8 cellular contexts compared by ENCODE assay signal in genomic region chr16:75109732-75110243, GRCh38. TPM values are rescaled to one million over a fixed set of nuclear protein-coding genes. Genes with fewer than 3 reads are reported as not detected.
DNase-seq lines count a peak whose midpoint lies in the region; ATAC-seq, FAIRE-seq and TF ChIP-seq lines count a peak whose summit lies in the region.

No MANE protein-coding gene starts in this region.

- peak overlapping the region; percentile 70 to 92 (median 72) for H3K4me3 Mint-ChIP-seq in CD4-positive, CD25-positive, alpha-beta regulatory T cell

- no peak for FAIRE-seq in HepG2 (lab: Jason Lieb, UNC)

- H3K27me3 Mint-ChIP-seq in CD4-positive, CD25-positive, alpha-beta regulatory T cell = no peaks in the 10 kb centered on the region

- no TSS peak for BruUV-seq in HepG2 (replicated peaks; lab: Mats Ljungman, UMichigan)

- CTCF ChIA-PET in HepG2 (lab: Yijun Ruan, JAX; ENCODE audit: low intra/inter-chr PET ratio, low total read pairs) = interaction anchor here (2.0 kb wide), 1 partner anchor 112 kb away, joined by 11 read pairs; the partner anchor contains the start of gene ZNRF1

- H3K4me1 ChIP-seq in CD4-positive, CD25-positive, alpha-beta regulatory T cell (ENCODE audit: control insufficient read depth, insufficient read depth, low read length, poor library complexity, severe bottlenecking) = peaks cover 66% of the 10 kb centered on the region
- H3K4me1 ChIP-seq in HepG2 (ENCODE audit: insufficient read depth, low read length) (peaks cover 42% of the 10 kb centered on the region), upper lobe of left lung (peaks cover 52 to 87% (median 81%) of the 10 kb centered on the region in 4 donors)

- H3K27me3 ChIP-seq in CD4-positive, CD25-positive, alpha-beta regulatory T cell (ENCODE audit: control insufficient read depth, insufficient read depth, low read length) = no peaks in the 10 kb centered on the region
- H3K27me3 ChIP-seq in MG63 (no peaks in the 10 kb centered on the region), HepG2 (ENCODE audit: control insufficient read depth in 1 of 2, insufficient read depth in 2 of 2, low read length in 2 of 2) (no peaks in the 10 kb centered on the region), upper lobe of left lung (no peaks in the 10 kb centered on the region)

- no peaks in the 10 kb centered on the region for H3K79me2 ChIP-seq in HepG2 (ENCODE audit: insufficient read depth, low read length)

- intact Hi-C loops in HepG2 (cut with micrococcal nuclease; ENCODE audit: unreplicated experiment) = loop anchor here (2.0 kb wide), 1 partner anchor 39 kb away; no protein-coding TSS in a partner anchor

- TF ChIP-seq CTCF in HepG2 (CRISPR knock-in tag; IDR thresholded peaks at IDR 0.05) = no peak
- TF ChIP-seq CTCF in upper lobe of left lung (IDR thresholded peaks at IDR 0.05) = no peak

- peaks cover 14 to 64% (median 43%) of the 10 kb centered on the region in 4 donors for H3K4me1 Mint-ChIP-seq in CD4-positive, CD25-positive, alpha-beta regulatory T cell

- no peak overlapping the region; the same call in 1 of the 2 replicates for H3K4me2 ChIP-seq in HepG2 (ENCODE audit: low read depth, low read length)

- H3K4me3 ChIP-seq in CD4-positive, CD25-positive, alpha-beta regulatory T cell (ENCODE audit: low read depth, low read length) = no peak overlapping the region
- H3K4me3 ChIP-seq in MG63 (no peak overlapping the region), HepG2 (replicated peaks in 1 of 3; ENCODE audit: insufficient read depth in 1 of 3, low read depth in 2 of 3, low read length in 3 of 3) (no peak overlapping the region), upper lobe of left lung (no peak overlapping the region)

- TF ChIP-seq EP300 in HepG2 (IDR thresholded peaks at IDR 0.05; ENCODE audit: low read depth in 2 of 2, low read length in 2 of 2) (no peak), HepG2 (CRISPR knock-in tag; IDR thresholded peaks at IDR 0.05; ENCODE audit: borderline replicate concordance) (no peak), upper lobe of left lung (IDR thresholded peaks at IDR 0.05) (no peak)

- no peaks in the 10 kb centered on the region for H3K36me3 ChIP-seq in CD4-positive, CD25-positive, alpha-beta regulatory T cell (ENCODE audit: control insufficient read depth, insufficient read depth, low read length)
- H3K36me3 ChIP-seq in MG63 (no peaks in the 10 kb centered on the region), HepG2 (replicated peaks in 1 of 2; ENCODE audit: control insufficient read depth in 1 of 2, insufficient read depth in 2 of 2, low read length in 2 of 2) (peaks cover 22 to 32% of the 10 kb centered on the region in 2 experiments), upper lobe of left lung (peaks cover 0 to 3% (median 0%) of the 10 kb centered on the region in 4 donors)

- no peak overlapping the region for H3K9ac ChIP-seq in HepG2 (ENCODE audit: insufficient read depth, low read depth, low read length)

- peak overlapping the region; percentile 92 to 99 (median 96) for H3K27ac Mint-ChIP-seq in CD4-positive, CD25-positive, alpha-beta regulatory T cell

- ATAC-seq in CD4-positive, CD25-positive, alpha-beta regulatory T cell (ENCODE audit: low read depth in 2 of 2) = no peak
- ATAC-seq in HepG2 = no peak
- ATAC-seq in upper lobe of left lung (ENCODE audit: low FRiP score in 2 of 2) = no peak
- no peak for ATAC-seq in GM21529 (IDR thresholded peaks at IDR 0.05; ENCODE audit: unreplicated experiment)
- no peak for ATAC-seq in HG03520 (IDR thresholded peaks at IDR 0.05; ENCODE audit: unreplicated experiment)
- ATAC-seq in GM21381 (IDR thresholded peaks at IDR 0.05; ENCODE audit: unreplicated experiment) = no peak

- peak in 1 of 3 donors; percentile 15 for DNase-seq in CD4-positive, CD25-positive, alpha-beta regulatory T cell
- peak; percentile 57 for DNase-seq in MG63
- DNase-seq in anterior cingulate cortex (lab: John Stamatoyannopoulos, UW) = peak in 42 of 58 donors; percentile 18 to 78 (median 46)
- no peak for DNase-seq in HepG2 (ENCODE audit: low spot score)
- DNase-seq in upper lobe of left lung = peak in 1 of 2 donors; percentile 51

- in situ Hi-C loops in HepG2 (cut with HindIII; ENCODE audit: extremely low pct_ligation_motif_present, low pct_unique_long_range_greater_than_20kb) = loop anchor here (10.0 kb wide), 1 partner anchor 115 kb away; the partner anchor contains the start of gene ZNRF1

- no peak for TF ChIP-seq RAD21 in HepG2 (CRISPR knock-in tag; IDR thresholded peaks at IDR 0.05)

- no peaks in the 10 kb centered on the region for H3K9me3 ChIP-seq in CD4-positive, CD25-positive, alpha-beta regulatory T cell (ENCODE audit: control insufficient read depth in 2 of 2, low read length in 2 of 2)
- H3K9me3 ChIP-seq in MG63 (no peaks in the 10 kb centered on the region), HepG2 (ENCODE audit: low read length) (no peaks in the 10 kb centered on the region), upper lobe of left lung (no peaks in the 10 kb centered on the region)

- WGBS in HepG2 (ENCODE audit: low lambda C conversion rate) = 100% methylated on average over 4 of the region's 10 CpGs
- 44 to 59% methylated on average over 3 to 10 of the region's 10 CpGs for WGBS in upper lobe of left lung, 2 donors

- H4K20me1 ChIP-seq in HepG2 (ENCODE audit: insufficient read depth, low read length) = no peaks in the 10 kb centered on the region

- peak in 1 of 2 experiments; percentile 44; a peak in 1 of 4 replicates for TF ChIP-seq POLR2A in HepG2 (IDR thresholded peaks at IDR 0.05; ENCODE audit: insufficient read depth in 1 of 2, low read depth in 2 of 2, low read length in 2 of 2)
- TF ChIP-seq POLR2A in upper lobe of left lung (IDR thresholded peaks at IDR 0.05) = no peak

- peak overlapping the region; percentile 80 for H3K27ac ChIP-seq in CD4-positive, CD25-positive, alpha-beta regulatory T cell (ENCODE audit: insufficient read depth, low read length, poor library complexity, severe bottlenecking)
- no peak overlapping the region for H3K27ac ChIP-seq in HepG2 (ENCODE audit: extremely low read length, insufficient read depth, low read length)
- H3K27ac ChIP-seq in upper lobe of left lung = peak overlapping the region; percentile 54 to 90 (median 68)

- POLR2A ChIA-PET in HepG2 (lab: Yijun Ruan, JAX) = interaction anchor here (1.3 to 3.9 kb wide), 2 partner anchors 9 to 118 kb away, joined by 4 to 27 read pairs; no protein-coding TSS in a partner anchor

- peaks cover 0 to 1% (median 0%) of the 10 kb centered on the region in 7 donors for H3K9me3 Mint-ChIP-seq in CD4-positive, CD25-positive, alpha-beta regulatory T cell

- H3K36me3 Mint-ChIP-seq in CD4-positive, CD25-positive, alpha-beta regulatory T cell = no peaks in the 10 kb centered on the region

- H2AFZ ChIP-seq in HepG2 (ENCODE audit: low read length) = no peak overlapping the region

RNA-seq across cellular contexts. Expression of gene LDHD, which starts 6.8 kb away (rescaled TPM):
- not detected for total RNA-seq in CD4-positive, CD25-positive, alpha-beta regulatory T cell
- polyA plus RNA-seq in CD4-positive, CD25-positive, alpha-beta regulatory T cell = under 1 TPM in 3 of 4 donors, not detected in 1; 0.10 to 0.32 (median 0.15) TPM
- total RNA-seq in MG63 (2014; rRNA removed; shearing (Covaris generic); ENCODE audit: low replicate concordance) = not detected in 2 replicates
- 9.1 and 9.3 TPM in 2 replicates for total RNA-seq in HepG2 (2016; rRNA removed; fragmentation: Illumina TruSeq; extraction: Trizol)
- 0.62 and 0.71 TPM in 2 replicates for total RNA-seq in HepG2 (2016; cell fraction: cytosol; rRNA removed; fragmentation: Illumina TruSeq; extraction: Trizol; ENCODE audit: low read depth)
- total RNA-seq in HepG2 (2016; cell fraction: insoluble cytoplasmic fraction; rRNA removed; fragmentation: Illumina TruSeq; extraction: Trizol) = 8.4 and 10.2 TPM in 2 replicates
- total RNA-seq in HepG2 (2016; cell fraction: membrane; rRNA removed; fragmentation: Illumina TruSeq; extraction: Trizol) = 1.7 and 2.0 TPM in 2 replicates
- total RNA-seq in HepG2 (2016; cell fraction: nucleus; rRNA removed; fragmentation: Illumina TruSeq; extraction: Trizol) = 7.0 and 9.0 TPM in 2 replicates
- 9.8 and 12.1 TPM in 2 replicates for polyA plus RNA-seq in HepG2 (2011; rRNA removed)
- polyA plus RNA-seq in HepG2 (2011; cell fraction: cytosol; rRNA removed) = 7.9 and 13.1 TPM in 2 replicates
- polyA plus RNA-seq in HepG2 (2011; cell fraction: nucleus; rRNA removed) = 32.0 and 36.9 TPM in 2 replicates
- 5.5 and 7.8 TPM in 2 replicates for polyA plus RNA-seq in HepG2 (2012)
- polyA plus RNA-seq in HepG2 (2016; cell fraction: cytosol; fragmentation: Illumina TruSeq; extraction: Trizol; ENCODE audit: low read depth) = 0.62 and 0.71 TPM in 2 replicates
- polyA plus RNA-seq in HepG2 (2016; cell fraction: insoluble cytoplasmic fraction; fragmentation: Illumina TruSeq; extraction: Trizol; ENCODE audit: low read depth) = 7.5 and 8.7 TPM in 2 replicates
- polyA plus RNA-seq in HepG2 (2016; cell fraction: membrane; fragmentation: Illumina TruSeq; extraction: Trizol; ENCODE audit: low read depth) = 1.4 and 1.6 TPM in 2 replicates
- 12.5 and 13.2 TPM in 2 replicates for polyA plus RNA-seq in HepG2 (2016; cell fraction: nucleus; fragmentation: Illumina TruSeq; extraction: Trizol; ENCODE audit: insufficient read depth, low read depth)
- polyA minus RNA-seq in HepG2 (2011; rRNA and poly(A)+ RNA removed; ENCODE audit: low replicate concordance) = 0.56 and 16.0 TPM in 2 replicates
- polyA minus RNA-seq in HepG2 (2011; cell fraction: cytosol; rRNA and poly(A)+ RNA removed) = 5.1 and 5.6 TPM in 2 replicates
- polyA minus RNA-seq in HepG2 (2011; cell fraction: nucleus; rRNA and poly(A)+ RNA removed) = 11.2 and 12.2 TPM in 2 replicates
- 10 to 100 TPM in 5 of 6 donors, 1 to 10 TPM in 1; 7.8 to 35.6 (median 16.8) TPM for total RNA-seq in upper lobe of left lung

RNA-seq across cellular contexts. Expression of gene ZFP1, which starts 38.5 kb away (rescaled TPM):
- total RNA-seq in CD4-positive, CD25-positive, alpha-beta regulatory T cell = 14.2 TPM
- polyA plus RNA-seq in CD4-positive, CD25-positive, alpha-beta regulatory T cell = 10 to 100 TPM; 15.6 to 19.2 (median 16.7) TPM
- total RNA-seq in MG63 (2014; rRNA removed; shearing (Covaris generic); ENCODE audit: low replicate concordance) = 4.0 and 5.2 TPM in 2 replicates
- total RNA-seq in HepG2 (2016; rRNA removed; fragmentation: Illumina TruSeq; extraction: Trizol) (14.0 and 18.8 TPM in 2 replicates), upper lobe of left lung (10 to 100 TPM in 1 of 6 donors, 1 to 10 TPM in 5; 4.2 to 10.8 (median 7.0) TPM)
- total RNA-seq in HepG2 (2016; cell fraction: cytosol; rRNA removed; fragmentation: Illumina TruSeq; extraction: Trizol; ENCODE audit: low read depth) = 2.3 TPM in 2 replicates
- total RNA-seq in HepG2 (2016; cell fraction: insoluble cytoplasmic fraction; rRNA removed; fragmentation: Illumina TruSeq; extraction: Trizol) = 13.8 and 20.4 TPM in 2 replicates
- total RNA-seq in HepG2 (2016; cell fraction: membrane; rRNA removed; fragmentation: Illumina TruSeq; extraction: Trizol) = 8.4 and 9.4 TPM in 2 replicates
- total RNA-seq in HepG2 (2016; cell fraction: nucleus; rRNA removed; fragmentation: Illumina TruSeq; extraction: Trizol) = 13.2 and 13.5 TPM in 2 replicates
- 6.6 and 8.3 TPM in 2 replicates for polyA plus RNA-seq in HepG2 (2011; rRNA removed)
- polyA plus RNA-seq in HepG2 (2011; cell fraction: cytosol; rRNA removed) = 3.6 and 6.5 TPM in 2 replicates
- polyA plus RNA-seq in HepG2 (2011; cell fraction: nucleus; rRNA removed) = 4.8 TPM in 2 replicates
- polyA plus RNA-seq in HepG2 (2012) = 9.9 and 11.6 TPM in 2 replicates
- polyA plus RNA-seq in HepG2 (2016; cell fraction: cytosol; fragmentation: Illumina TruSeq; extraction: Trizol; ENCODE audit: low read depth) = 0.85 and 1.1 TPM in 2 replicates
- polyA plus RNA-seq in HepG2 (2016; cell fraction: insoluble cytoplasmic fraction; fragmentation: Illumina TruSeq; extraction: Trizol; ENCODE audit: low read depth) = 14.9 and 16.4 TPM in 2 replicates
- polyA plus RNA-seq in HepG2 (2016; cell fraction: membrane; fragmentation: Illumina TruSeq; extraction: Trizol; ENCODE audit: low read depth) = 3.1 and 3.8 TPM in 2 replicates
- polyA plus RNA-seq in HepG2 (2016; cell fraction: nucleus; fragmentation: Illumina TruSeq; extraction: Trizol; ENCODE audit: insufficient read depth, low read depth) = 13.5 and 13.6 TPM in 2 replicates
- polyA minus RNA-seq in HepG2 (2011; rRNA and poly(A)+ RNA removed; ENCODE audit: low replicate concordance) = 9.0 and 12.5 TPM in 2 replicates
- 14.7 and 14.8 TPM in 2 replicates for polyA minus RNA-seq in HepG2 (2011; cell fraction: cytosol; rRNA and poly(A)+ RNA removed)
- 12.1 and 16.3 TPM in 2 replicates for polyA minus RNA-seq in HepG2 (2011; cell fraction: nucleus; rRNA and poly(A)+ RNA removed)
